In the genomic region with DNA sequence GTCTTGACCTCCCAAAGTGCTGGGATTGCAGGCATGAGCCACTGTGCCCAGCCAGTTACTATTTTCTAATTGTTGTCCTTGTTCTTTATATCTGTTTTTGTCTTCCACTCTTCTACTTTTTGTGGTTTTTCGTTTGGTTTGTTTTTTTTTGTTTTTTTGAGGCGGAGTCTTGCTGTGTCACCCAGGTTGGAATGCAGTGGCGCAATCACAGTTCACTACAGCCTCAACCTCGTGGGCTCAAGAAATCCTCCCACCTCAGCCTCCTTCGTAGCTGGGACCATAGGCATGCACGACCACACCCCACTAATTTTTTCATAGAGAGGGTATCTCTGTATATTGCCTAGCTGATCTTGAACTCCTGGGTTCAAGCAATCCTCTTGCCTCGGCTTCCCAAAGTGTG, we compare ENCODE assay signal across 20 cellular contexts.
"Had no signal": no experiment of that assay in that cellular context is flagged by ENCODE, and none has a peak within 500 bp of the region (broad histone marks: within the 10 kb centered on the region; RNA-seq: fewer than 3 reads in every experiment).

No MANE protein-coding gene starts in this region.

- ATAC-seq: body of pancreas; left lobe of liver; stimulated activated naive B cell treated with anti-CD40 and anti-IgM and Interleukin-4, amounts not matched to agents 10 μg/mL and 1 μg/mL and 100 μg/mL, for 72 hours; upper lobe of right lung had no signal

- H3K4me1 ChIP-seq: colonic mucosa, upper lobe of right lung had no signal

- DNase-seq: activated CD4-positive, alpha-beta T cell treated with anti-CD3 and anti-CD28 coated beads, Interleukin-2, amount 50 U/mL, for 4 hours; activated naive CD8-positive, alpha-beta T cell treated with anti-CD3 and anti-CD28 coated beads, Interleukin-2, amount 10 ng/mL, durations not matched to agents 7 days and 5 days; body of pancreas; central memory CD4-positive, alpha-beta T cell; colonic mucosa; endodermal cell; head of caudate nucleus; kidney; midbrain; occipital lobe; posterior cingulate gyrus; retina; stimulated activated naive B cell treated with anti-CD40 and anti-IgM and Interleukin-4, amounts not matched to agents 10 μg/mL and 1 μg/mL and 100 μg/mL, for 72 hours; T-helper 2 cell; upper lobe of right lung had no signal

- FAIRE-seq: frontal cortex, kidney had no signal

- H3K4me3 Mint-ChIP-seq: activated naive CD8-positive, alpha-beta T cell treated with anti-CD3 and anti-CD28 coated beads, Interleukin-2, amount 10 ng/mL, durations not matched to agents 7 days and 5 days; activated T-helper 1 cell treated with anti-CD3 and anti-CD28 coated beads, Interleukin-12 subunit alpha, Interleukin-12 subunit beta, Interleukin-2, Interleukin-4 antibody, amounts not matched to agents 30 ng/mL and 10 ng/mL and 1 ng/mL, durations not matched to agents 14 hours and 24 hours and 36 hours; endodermal cell; stimulated activated naive B cell treated with anti-CD40 and anti-IgM and Interleukin-4, amounts not matched to agents 10 μg/mL and 1 μg/mL and 100 μg/mL, for 72 hours had no signal

- H3K4me3 ChIP-seq: body of pancreas, colonic mucosa, lung, thoracic aorta, upper lobe of right lung had no signal

- H3K27ac ChIP-seq: body of pancreas, colonic mucosa, thoracic aorta, upper lobe of right lung had no signal

- H3K4me1 Mint-ChIP-seq: endodermal cell had no signal

- H3K36me3 ChIP-seq: colonic mucosa, thoracic aorta, upper lobe of right lung had no signal

- H3K27ac Mint-ChIP-seq: activated naive CD8-positive, alpha-beta T cell treated with anti-CD3 and anti-CD28 coated beads, Interleukin-2, amount 10 ng/mL, durations not matched to agents 7 days and 5 days; activated T-helper 1 cell treated with anti-CD3 and anti-CD28 coated beads, Interleukin-12 subunit alpha, Interleukin-12 subunit beta, Interleukin-2, Interleukin-4 antibody, amounts not matched to agents 30 ng/mL and 10 ng/mL and 1 ng/mL, durations not matched to agents 14 hours and 24 hours and 36 hours; endodermal cell; stimulated activated naive B cell treated with anti-CD40 and anti-IgM and Interleukin-4, amounts not matched to agents 10 μg/mL and 1 μg/mL and 100 μg/mL, for 72 hours had no signal

- H3K27me3 ChIP-seq: body of pancreas, colonic mucosa, upper lobe of right lung had no signal

- H3K9me3 ChIP-seq: body of pancreas, colonic mucosa, thoracic aorta, upper lobe of right lung had no signal

- H3K27me3 Mint-ChIP-seq: activated naive CD8-positive, alpha-beta T cell treated with anti-CD3 and anti-CD28 coated beads, Interleukin-2, amount 10 ng/mL, durations not matched to agents 7 days and 5 days; stimulated activated naive B cell treated with anti-CD40 and anti-IgM and Interleukin-4, amounts not matched to agents 10 μg/mL and 1 μg/mL and 100 μg/mL, for 72 hours had no signal
